26 cellular contexts compared by ENCODE assay signal in genomic region chr7:96016735-96017134, GRCh38.
"Had no signal": no experiment of that assay in that cellular context is flagged by ENCODE, and none has a peak within 500 bp of the region (broad histone marks: within the 10 kb centered on the region; RNA-seq: fewer than 3 reads in every experiment).

No MANE protein-coding gene starts in this region.

- H3K9me3 Mint-ChIP-seq: activated CD4-positive, alpha-beta memory T cell treated with anti-CD3 and anti-CD28 coated beads, Interleukin-2, amount 10 ng/mL, durations not matched to agents 7 days and 5 days; activated naive CD4-positive, alpha-beta T cell treated with anti-CD3 and anti-CD28 coated beads for 36 hours; activated T-helper 17 cell treated with anti-CD3 and anti-CD28 coated beads, Interleukin-2, amount 50 U/mL, for 72 hours; T-helper 1 cell treated with Interleukin-12 subunit alpha and Interleukin-12 subunit beta and Interleukin-4 antibody, amounts not matched to agents 30 μg/mL and 1 μg/mL, for 36 hours had no signal

- H3K4me1 Mint-ChIP-seq: activated T-helper 17 cell treated with anti-CD3 and anti-CD28 coated beads, Interleukin-2, amount 50 U/mL, for 72 hours had no signal

- H2AFZ ChIP-seq: PC-9 had no signal

- ATAC-seq: activated T-helper 17 cell treated with anti-CD3 and anti-CD28 coated beads, Interleukin-2, amount 50 U/mL, for 72 hours; WTC11 had no signal

- H3K9me3 ChIP-seq: MG63 had no signal

- H3K4me2 ChIP-seq: KMS-11, PC-9 had no signal

- H3K4me3 Mint-ChIP-seq: activated CD4-positive, alpha-beta memory T cell treated with anti-CD3 and anti-CD28 coated beads, Interleukin-2, amount 10 ng/mL, durations not matched to agents 7 days and 5 days; activated CD4-positive, alpha-beta T cell treated with anti-CD3 and anti-CD28 coated beads, Interleukin-2, amount 10 ng/mL, durations not matched to agents 7 days and 5 days; activated naive CD4-positive, alpha-beta T cell treated with anti-CD3 and anti-CD28 coated beads for 36 hours; activated naive CD8-positive, alpha-beta T cell; activated T-helper 17 cell treated with anti-CD3 and anti-CD28 coated beads, Interleukin-2, amount 50 U/mL, for 72 hours; T-helper 1 cell treated with Interleukin-12 subunit alpha and Interleukin-12 subunit beta and Interleukin-4 antibody, amounts not matched to agents 30 μg/mL and 1 μg/mL, for 36 hours; WTC11 had no signal

- H3K4me3 ChIP-seq: cardiac muscle cell, MG63, PC-9 had no signal

- H3K36me3 Mint-ChIP-seq: activated naive CD8-positive, alpha-beta T cell; WTC11 had no signal

- H3K27ac ChIP-seq: brain microvascular endothelial cell, cardiac muscle cell, KMS-11, PC-9 had no signal

- H3K36me3 ChIP-seq: brain microvascular endothelial cell, MG63 had no signal

- H3K9ac ChIP-seq: KMS-11 had no signal

- DNase-seq: activated CD4-positive, alpha-beta memory T cell treated with anti-CD3 and anti-CD28 coated beads, Interleukin-2, amount 10 ng/mL, durations not matched to agents 7 days and 5 days; activated CD4-positive, alpha-beta T cell treated with anti-CD3 and anti-CD28 coated beads for 1 hour; activated CD4-positive, alpha-beta T cell treated with anti-CD3 and anti-CD28 coated beads, Interleukin-2, amount 10 ng/mL, durations not matched to agents 7 days and 5 days; activated gamma-delta T cell; activated naive CD4-positive, alpha-beta T cell treated with anti-CD3 and anti-CD28 coated beads for 36 hours; activated T-cell treated with anti-CD3 and anti-CD28 coated beads for 4 hours; activated T-cell treated with anti-CD3 and anti-CD28 coated beads, Interleukin-2, amount 50 U/mL, for 48 hours; brain microvascular endothelial cell; MG63; NCI-H1105 treated with DMSO at 0.1 percent for 48 hours; NCI-H1436 treated with DMSO at 0.1 percent for 48 hours; NCI-H187 treated with DMSO at 0.1 percent for 48 hours; NCI-H2107; NCI-H2171 treated with DMSO at 0.1 percent for 48 hours; NCI-H226; NCI-H526 treated with DMSO at 0.1 percent for 48 hours; NCI-H82; NK-92 treated with Interleukin-12 subunit alpha and Interleukin-12 subunit beta, amount 100 ng/mL, for 24 hours; PC-9; SHP77 treated with DMSO at 0.1 percent for 48 hours had no signal

- H3K27ac Mint-ChIP-seq: activated CD4-positive, alpha-beta memory T cell treated with anti-CD3 and anti-CD28 coated beads, Interleukin-2, amount 10 ng/mL, durations not matched to agents 7 days and 5 days; activated CD4-positive, alpha-beta T cell treated with anti-CD3 and anti-CD28 coated beads, Interleukin-2, amount 10 ng/mL, durations not matched to agents 7 days and 5 days; activated naive CD4-positive, alpha-beta T cell treated with anti-CD3 and anti-CD28 coated beads for 36 hours; activated naive CD8-positive, alpha-beta T cell; activated T-helper 17 cell treated with anti-CD3 and anti-CD28 coated beads, Interleukin-2, amount 50 U/mL, for 72 hours; T-helper 1 cell treated with Interleukin-12 subunit alpha and Interleukin-12 subunit beta and Interleukin-4 antibody, amounts not matched to agents 30 μg/mL and 1 μg/mL, for 36 hours; WTC11 had no signal

- H3K27me3 ChIP-seq: brain microvascular endothelial cell, cardiac muscle cell, MG63 had no signal
